24 cellular contexts compared by ENCODE assay signal in genomic region chr2:185970148-185970852, GRCh38.
DNase-seq lines count a peak whose midpoint lies in the region; ATAC-seq and TF ChIP-seq lines count a peak whose summit lies in the region.
"Had no signal": no experiment of that assay in that cellular context is flagged by ENCODE, and none has a peak within 500 bp of the region (broad histone marks: within the 10 kb centered on the region; RNA-seq: fewer than 3 reads in every experiment).

No MANE protein-coding gene starts in this region.

- H4K8ac ChIP-seq in mesenchymal stem cell (ENCODE audit: low read length), result no peak overlapping the region

- peaks cover 5% of the 10 kb centered on the region for H3K36me3 Mint-ChIP-seq in endodermal cell (ENCODE audit: low read depth)

- no peak overlapping the region for H4K91ac ChIP-seq in mesenchymal stem cell (ENCODE audit: low read length)

- H3K9me3 Mint-ChIP-seq in endodermal cell, result peaks cover 10% of the 10 kb centered on the region

- TF ChIP-seq CTCF in BE2C (IDR thresholded peaks at IDR 0.05; ENCODE audit: low read depth, low read length), result no peak
- TF ChIP-seq CTCF in endodermal cell (conservative IDR thresholded peaks at IDR 0.05), result no peak
- TF ChIP-seq CTCF in GM13976 (IDR thresholded peaks at IDR 0.05; ENCODE audit: borderline replicate concordance, control extremely low read depth, extremely low read depth, insufficient read depth, missing control alignments), result no peak

- no peak overlapping the region for H3K23ac ChIP-seq in mesenchymal stem cell (ENCODE audit: low read length in 2 of 2)

- H2BK5ac ChIP-seq in mesenchymal stem cell (ENCODE audit: low read depth, low read length, poor library complexity, severe bottlenecking), result no peak overlapping the region

- H3K27me3 ChIP-seq in BE2C, result no peaks in the 10 kb centered on the region
- H3K27me3 ChIP-seq in endodermal cell (ENCODE audit: control insufficient read depth, insufficient read depth, low read length, poor library complexity, severe bottlenecking), result no peaks in the 10 kb centered on the region
- no peaks in the 10 kb centered on the region for H3K27me3 ChIP-seq in mesenchymal stem cell (ENCODE audit: control insufficient read depth in 1 of 2, insufficient read depth in 1 of 2, low read length in 2 of 2)
- H3K27me3 ChIP-seq: brain microvascular endothelial cell, esophagus squamous epithelium, heart left ventricle, upper lobe of left lung had no signal

- H3K36me3 ChIP-seq in BE2C, result no peaks in the 10 kb centered on the region
- H3K36me3 ChIP-seq in endodermal cell (ENCODE audit: control insufficient read depth, insufficient read depth, low read length), result no peaks in the 10 kb centered on the region
- no peaks in the 10 kb centered on the region for H3K36me3 ChIP-seq in mesenchymal stem cell (ENCODE audit: control insufficient read depth in 1 of 2, insufficient read depth in 2 of 2, low read depth in 1 of 2, low read length in 2 of 2)
- H3K36me3 ChIP-seq: brain microvascular endothelial cell, esophagus squamous epithelium, HAP-1, heart left ventricle, upper lobe of left lung had no signal

- no peak overlapping the region for H2AFZ ChIP-seq in mesenchymal stem cell (ENCODE audit: low read depth, low read length)

- H2BK15ac ChIP-seq in mesenchymal stem cell (ENCODE audit: low read depth, poor library complexity, severe bottlenecking), result no peak overlapping the region

- H3K79me1 ChIP-seq in mesenchymal stem cell (replicated peaks; ENCODE audit: low read length, poor library complexity, severe bottlenecking), result no peaks in the 10 kb centered on the region

- no peaks in the 10 kb centered on the region for H3K4me1 ChIP-seq in BE2C
- no peaks in the 10 kb centered on the region for H3K4me1 ChIP-seq in endodermal cell (ENCODE audit: control insufficient read depth, insufficient read depth, low read length)
- no peaks in the 10 kb centered on the region for H3K4me1 ChIP-seq in mesenchymal stem cell (ENCODE audit: control insufficient read depth, insufficient read depth, low read depth, low read length)
- H3K4me1 ChIP-seq: esophagus squamous epithelium, HAP-1, heart left ventricle, upper lobe of left lung had no signal

- no CpG with 5 or more reads among the region's 3 CpGs for WGBS in endodermal cell (ENCODE audit: insufficient coverage in 1 of 2, insufficient read length in 1 of 2), 2 experiments
- WGBS in mesenchymal stem cell, result no CpG with 5 or more reads among the region's 3 CpGs

- H3K9me3 ChIP-seq in BE2C, result no peaks in the 10 kb centered on the region
- H3K9me3 ChIP-seq in endodermal cell (ENCODE audit: control insufficient read depth, low read length), result peaks cover 9% of the 10 kb centered on the region
- peaks cover 12% of the 10 kb centered on the region for H3K9me3 ChIP-seq in mesenchymal stem cell (ENCODE audit: control insufficient read depth, low read length)
- H3K9me3 ChIP-seq: esophagus squamous epithelium, upper lobe of left lung had no signal

- H3K4me3 Mint-ChIP-seq in endodermal cell, result no peak overlapping the region
- H3K4me3 Mint-ChIP-seq: activated naive CD4-positive, alpha-beta T cell treated with anti-CD3 and anti-CD28 coated beads, Interleukin-2, amount 50 U/mL, for 24 hours had no signal

- H3K27ac ChIP-seq in endodermal cell (ENCODE audit: low read depth, low read length) (peak overlapping the region; percentile 19), mesenchymal stem cell (ENCODE audit: low read length, poor library complexity, severe bottlenecking) (no peak overlapping the region)
- H3K27ac ChIP-seq: brain microvascular endothelial cell, esophagus squamous epithelium, heart left ventricle, upper lobe of left lung, VCaP had no signal

- no peak overlapping the region for H2AK5ac ChIP-seq in mesenchymal stem cell (ENCODE audit: low read length, severe bottlenecking)

- H2BK120ac ChIP-seq in mesenchymal stem cell (ENCODE audit: low read depth, low read length), result no peak overlapping the region

- H3K27me3 Mint-ChIP-seq in endodermal cell (ENCODE audit: insufficient read depth), result no peaks in the 10 kb centered on the region
- H3K27me3 Mint-ChIP-seq: activated naive CD4-positive, alpha-beta T cell treated with anti-CD3 and anti-CD28 coated beads, Interleukin-2, amount 50 U/mL, for 24 hours had no signal

- H3K9ac ChIP-seq in endodermal cell (ENCODE audit: extremely low read depth, low read length, poor library complexity, severe bottlenecking) (no peak overlapping the region), mesenchymal stem cell (ENCODE audit: low read length) (no peak overlapping the region)

- intact Hi-C loops in Right ventricle myocardium superior (cut with DNase I), result no loop called here

- H2BK12ac ChIP-seq in mesenchymal stem cell (ENCODE audit: low read length in 2 of 2), result no peak overlapping the region

- no peak overlapping the region for H3K27ac Mint-ChIP-seq in endodermal cell
- H3K27ac Mint-ChIP-seq: activated naive CD4-positive, alpha-beta T cell treated with anti-CD3 and anti-CD28 coated beads, Interleukin-2, amount 50 U/mL, for 24 hours had no signal

- no peak overlapping the region for H3K14ac ChIP-seq in mesenchymal stem cell (ENCODE audit: low read length in 2 of 2)

- ATAC-seq in HG03175 (IDR thresholded peaks at IDR 0.05; ENCODE audit: unreplicated experiment), result no peak
- no peak for ATAC-seq in Right ventricle myocardium superior (ENCODE audit: poor library complexity)
- ATAC-seq: heart left ventricle had no signal

- DNase-seq in BE2C, result peak; percentile 12
- DNase-seq in NCI-H226, result peak; percentile 33
- DNase-seq in endodermal cell, result no peak
- DNase-seq in mesenchymal stem cell, result peak; percentile 37
- no peak for DNase-seq in GM13976 (ENCODE audit: low spot score)
- DNase-seq in Right ventricle myocardium superior, result no peak
- DNase-seq in GM19238 (ENCODE audit: insufficient read length, low spot score), result no peak
- DNase-seq: activated CD4-positive, alpha-beta T cell treated with anti-CD3 and anti-CD28 coated beads, Interleukin-2, amount 50 U/mL, for 4 hours; brain microvascular endothelial cell; dermis blood vessel endothelial cell; DMS79 treated with DMSO at 0.1 percent for 48 hours; esophagus squamous epithelium; heart left ventricle; NCI-H187 treated with DMSO at 0.1 percent for 48 hours; NCI-H446; retina; SHP77; stimulated activated CD4-positive, alpha-beta T cell treated with anti-CD3 and anti-CD28 coated beads, Interleukin-15, amount 100 ng/mL, for 24 hours; stimulated activated naive CD4-positive, alpha-beta T cell treated with Interleukin-2 at 50 U/mL for 16 hours; upper lobe of left lung had no signal

- H3K4me2 ChIP-seq in mesenchymal stem cell (ENCODE audit: low read length, poor library complexity, severe bottlenecking), result peak overlapping the region; percentile 17

- H3K4me3 ChIP-seq in BE2C (ENCODE audit: low read depth, low read length) (no peak overlapping the region), endodermal cell (ENCODE audit: low read length) (no peak overlapping the region), mesenchymal stem cell (ENCODE audit: insufficient read depth in 1 of 2, low read depth in 1 of 2, low read length in 2 of 2) (no peak overlapping the region)
- H3K4me3 ChIP-seq: esophagus squamous epithelium, HAP-1, heart left ventricle, upper lobe of left lung had no signal

- no peak overlapping the region for H3K4ac ChIP-seq in mesenchymal stem cell (ENCODE audit: low read depth in 1 of 2, low read length in 2 of 2)

- H3K18ac ChIP-seq in mesenchymal stem cell (ENCODE audit: low read depth in 1 of 2, low read length in 2 of 2), result no peak overlapping the region

- in situ Hi-C loops in GM13976 (cut with MboI; ENCODE audit: low sequenced_read_pairs, unreplicated experiment), result loop anchor here (25.0 kb wide), 1 partner anchor 492 kb away; no protein-coding TSS in a partner anchor

- H3K4me1 Mint-ChIP-seq in endodermal cell, result no peaks in the 10 kb centered on the region
- H3K4me1 Mint-ChIP-seq: activated naive CD4-positive, alpha-beta T cell treated with anti-CD3 and anti-CD28 coated beads, Interleukin-2, amount 50 U/mL, for 24 hours had no signal

Comparison
In these comparisons a context has a peak if more than half of its experiments do, and no peak if none do; other contexts are left out.
1. DNase-seq: peak in BE2C (single experiment), NCI-H226 (single experiment) and mesenchymal stem cell (single experiment); none in endodermal cell (single experiment), GM13976 (single experiment), Right ventricle myocardium superior (single experiment) and GM19238 (single experiment).